2 cellular contexts compared by ENCODE assay signal in the genomic region with DNA sequence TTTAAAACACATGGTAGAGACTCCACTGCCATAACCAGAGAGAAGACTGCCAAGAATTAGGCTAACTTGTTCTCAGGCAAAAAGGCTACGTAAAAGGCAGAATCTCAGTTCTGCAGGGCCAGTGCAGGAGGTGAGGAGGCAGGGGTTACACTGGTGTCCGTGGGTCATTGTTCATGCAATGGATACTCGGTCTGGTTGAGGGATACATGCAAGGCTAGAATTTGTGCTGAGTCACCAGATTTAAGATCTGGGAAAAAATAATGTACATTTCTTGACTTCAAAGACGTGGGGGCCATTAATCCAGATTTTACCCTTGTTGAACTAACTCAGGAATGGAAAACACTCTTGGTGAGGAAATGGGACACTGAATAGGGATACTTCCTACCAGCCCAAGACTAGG.
TF ChIP-seq lines count a peak whose summit lies in the region.

No MANE protein-coding gene starts in this region.

TF ChIP-seq in HepG2, 621 proteins besides CTCF, POLR2A, EP300 and RAD21:
- TF ChIP-seq NFE2L2 (IDR thresholded peaks at IDR 0.05; ENCODE audit: low read length) (peak; percentile 67), HIC2 (CRISPR knock-in tag; IDR thresholded peaks at IDR 0.05; ENCODE audit: low read depth) (no peak), MAFK (conservative IDR thresholded peaks at IDR 0.05 in 1 of 2, IDR thresholded peaks at IDR 0.05 in 1 of 2; ENCODE audit: low read length in 2 of 2) (peak; percentile 91 to 96), TAF15 (IDR thresholded peaks at IDR 0.05; ENCODE audit: low read depth, low read length, poor library complexity, severe bottlenecking) (no peak), MAFF (IDR thresholded peaks at IDR 0.05; ENCODE audit: low read depth, low read length) (peak; percentile 93)

TF ChIP-seq in H1, 55 proteins besides CTCF, POLR2A, EP300 and RAD21:
- no peak for TF ChIP-seq CREB1 (IDR thresholded peaks at IDR 0.05)
- no peak for TF ChIP-seq YY1 (IDR thresholded peaks at IDR 0.05; ENCODE audit: low read depth, low read length)
- TF ChIP-seq BRCA1 (IDR thresholded peaks at IDR 0.05; ENCODE audit: low read depth, low read length), result no peak
- peak; percentile 54; the same call in 1 of the 2 replicates for TF ChIP-seq MAFK (IDR thresholded peaks at IDR 0.05; ENCODE audit: low read depth, low read length)
